Comparison of ENCODE assay signal across 8 cellular contexts in the genomic region with DNA sequence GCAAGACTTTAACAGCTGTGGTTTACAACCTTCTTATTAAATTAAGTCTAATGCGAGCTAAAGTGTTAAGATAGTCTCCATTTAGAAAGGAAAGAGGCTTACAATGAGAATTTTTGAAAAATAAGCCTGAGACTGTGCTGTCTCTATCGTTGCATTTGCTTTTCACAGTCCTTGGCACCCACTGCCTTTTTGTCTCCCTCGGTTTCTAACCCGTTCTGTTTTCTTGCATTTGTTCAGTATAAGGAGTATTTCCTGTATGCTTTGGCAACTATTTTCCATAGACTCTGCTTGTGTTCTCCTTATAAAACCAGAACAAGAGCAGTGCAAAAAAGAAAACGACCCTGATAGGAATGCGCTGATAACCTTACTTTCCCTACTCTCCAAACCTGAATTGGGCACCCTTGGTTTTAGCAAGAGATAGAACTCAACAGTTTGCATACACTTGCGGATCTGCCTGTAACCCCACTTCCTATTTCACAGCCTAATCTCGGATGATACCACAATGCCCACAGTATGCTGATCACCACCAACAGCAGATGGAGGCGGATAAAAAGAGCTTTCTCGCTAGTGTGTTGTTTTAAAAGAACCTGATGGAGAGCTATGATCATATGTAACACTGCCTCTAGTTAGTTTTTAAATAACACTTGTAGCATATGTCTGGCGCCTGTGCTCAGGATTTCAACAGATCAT. TPM values are rescaled to one million over a fixed set of nuclear protein-coding genes. Genes with fewer than 3 reads are reported as not detected.
A peak's percentile ranks its signal among the peaks of the same experiment; 100 is the strongest.
DNase-seq lines count a peak whose midpoint lies in the region; ATAC-seq lines count a peak whose summit lies in the region.

No MANE protein-coding gene starts in this region.

- H3K4me1 ChIP-seq in mucosa of stomach (ENCODE audit: control insufficient read depth, insufficient read depth, low read length) = peaks cover 11% of the 10 kb centered on the region

- peaks cover 18% of the 10 kb centered on the region for H3K36me3 Mint-ChIP-seq in central memory CD8-positive, alpha-beta T cell (ENCODE audit: insufficient read depth)

- no peaks in the 10 kb centered on the region for H3K27me3 ChIP-seq in mucosa of stomach (ENCODE audit: control insufficient read depth, insufficient read depth, low read length)

- ATAC-seq in GM21723 (IDR thresholded peaks at IDR 0.05; ENCODE audit: unreplicated experiment) (peak; percentile 27), HG02571 (IDR thresholded peaks at IDR 0.05; ENCODE audit: unreplicated experiment) (no peak)
- peak; percentile 77 for ATAC-seq in central memory CD8-positive, alpha-beta T cell (replicated peaks; ENCODE audit: extremely low read depth, poor library complexity, severe bottlenecking)

- in situ Hi-C loops in G401 (cut with HindIII; ENCODE audit: low sequenced_read_pairs) = no loop called here

- no peaks in the 10 kb centered on the region for H3K9me3 Mint-ChIP-seq in central memory CD8-positive, alpha-beta T cell

- H3K9me3 ChIP-seq in mucosa of stomach (ENCODE audit: control insufficient read depth, low read length) = no peaks in the 10 kb centered on the region

- H3K4me3 ChIP-seq in mucosa of stomach (ENCODE audit: low read length) = peak overlapping the region; percentile 67

- no peaks in the 10 kb centered on the region for H3K36me3 ChIP-seq in mucosa of stomach (ENCODE audit: control insufficient read depth, insufficient read depth, low read length)

- H3K4me1 Mint-ChIP-seq in central memory CD8-positive, alpha-beta T cell = peaks cover 43% of the 10 kb centered on the region

- DNase-seq in G401 (ENCODE audit: low spot score) (peak; percentile 52), OCI-M1 (lab: John Stamatoyannopoulos, UW) (peak; percentile 81), NCI-H1436 treated with DMSO at 0.1 percent for 48 hours (lab: John Stamatoyannopoulos, UW) (no peak)
- peak in 1 of 2 donors; percentile 65 for DNase-seq in central memory CD8-positive, alpha-beta T cell (ENCODE audit: low spot score in 2 of 2)
- DNase-seq in stimulated activated CD4-positive, alpha-beta T cell treated with anti-CD3 and anti-CD28 coated beads, Interleukin-15, amount 100 ng/mL, for 24 hours = no peak

- H3K27me3 Mint-ChIP-seq in central memory CD8-positive, alpha-beta T cell = no peaks in the 10 kb centered on the region

- H3K27ac Mint-ChIP-seq in central memory CD8-positive, alpha-beta T cell (ENCODE audit: low read depth) = peak overlapping the region; percentile 58

- peak overlapping the region; percentile 94 for H3K9ac ChIP-seq in mucosa of stomach (ENCODE audit: low read length)

- peak overlapping the region; percentile 93 for H3K4me3 Mint-ChIP-seq in central memory CD8-positive, alpha-beta T cell

RNA-seq across cellular contexts. Expression of gene ARHGAP12, which starts 1.5 kb away (rescaled TPM):
- total RNA-seq in G401 (2014; rRNA removed; shearing (Covaris generic)) = 21.6 and 40.5 TPM in 2 replicates

Comparison
In these comparisons a context has a peak if more than half of its experiments do, and no peak if none do; other contexts are left out.
1. DNase-seq: peak in G401 (single experiment) and OCI-M1 (single experiment); none in NCI-H1436 treated with DMSO at 0.1 percent for 48 hours (single experiment) and stimulated activated CD4-positive, alpha-beta T cell treated with anti-CD3 and anti-CD28 coated beads, Interleukin-15, amount 100 ng/mL, for 24 hours (single experiment).